In the genomic region with DNA sequence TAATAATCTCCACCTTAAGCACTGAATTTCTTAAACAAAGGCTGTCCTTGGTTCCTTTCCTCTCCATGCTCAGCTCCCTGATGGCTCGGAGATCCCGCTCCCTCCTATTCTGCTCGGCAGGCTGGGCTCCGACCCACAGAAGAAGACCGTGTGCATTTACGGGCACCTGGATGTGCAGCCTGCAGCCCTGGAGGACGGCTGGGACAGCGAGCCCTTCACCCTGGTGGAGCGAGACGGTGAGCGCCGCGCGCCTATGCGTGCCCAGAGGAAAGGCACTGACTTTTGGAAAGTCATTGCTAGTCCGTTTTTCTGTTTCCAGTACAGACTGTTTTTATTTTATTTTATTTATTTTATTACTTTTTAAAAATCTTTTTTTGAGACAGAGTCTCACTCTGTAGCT, we compare ENCODE assay signal across 23 cellular contexts. TPM values are rescaled to one million over a fixed set of nuclear protein-coding genes. Genes with fewer than 3 reads are reported as not detected.
"Had no signal": no experiment of that assay in that cellular context is flagged by ENCODE, and none has a peak within 500 bp of the region (broad histone marks: within the 10 kb centered on the region; RNA-seq: fewer than 3 reads in every experiment).

No MANE protein-coding gene starts in this region.

- FAIRE-seq: endometrium, small intestine, TTC549 had no signal

- H3K4me3 ChIP-seq: body of pancreas, prostate gland, right atrium auricular region, thoracic aorta had no signal

- H3K27me3 ChIP-seq: body of pancreas, right atrium auricular region had no signal

- H3K27ac ChIP-seq: prostate gland, right atrium auricular region, thoracic aorta had no signal

- ATAC-seq: activated CD4-positive, alpha-beta T cell treated with anti-CD3 and anti-CD28 coated beads for 36 hours; activated CD8-positive, alpha-beta T cell treated with anti-CD3 and anti-CD28 coated beads for 36 hours; body of pancreas; left ventricle myocardium superior; stimulated activated effector memory CD8-positive, alpha-beta T cell treated with anti-CD3 and anti-CD28 coated beads, Interleukin-12 subunit alpha, Interleukin-12 subunit beta, amount 100 ng/mL, for 72 hours had no signal

- H3K4me1 ChIP-seq: prostate gland, right atrium auricular region had no signal

- H3K9me3 ChIP-seq: body of pancreas, prostate gland, right atrium auricular region, thoracic aorta had no signal

- DNase-seq: activated CD4-positive, alpha-beta T cell treated with anti-CD3 and anti-CD28 coated beads for 36 hours; activated CD8-positive, alpha-beta T cell treated with anti-CD3 and anti-CD28 coated beads for 36 hours; activated gamma-delta T cell treated with Interleukin-2 at 50 U/mL for 16 hours; erythroblast; foreskin melanocyte; glutamatergic neuron; left ventricle myocardium superior; small intestine; stimulated activated CD4-positive, alpha-beta T cell treated with anti-CD3 and anti-CD28 coated beads, Interleukin-4, amount 100 ng/mL, for 24 hours; SW 1271; T-helper 2 cell had no signal

RNA-seq across cellular contexts. Expression of gene CNDP1, which starts 28.5 kb away (rescaled TPM):
- total RNA-seq: activated CD4-positive, alpha-beta T cell treated with anti-CD3 and anti-CD28 coated beads for 36 hours; activated CD8-positive, alpha-beta T cell treated with anti-CD3 and anti-CD28 coated beads for 36 hours; cardiac septum; kidney epithelial cell; left ventricle myocardium superior; mononuclear cell; osteocyte; prostate gland; right atrium auricular region; thoracic aorta had no signal

RNA-seq across cellular contexts. Expression of gene DIPK1C, which starts 48.7 kb away (rescaled TPM):
- total RNA-seq: activated CD4-positive, alpha-beta T cell treated with anti-CD3 and anti-CD28 coated beads for 36 hours; activated CD8-positive, alpha-beta T cell treated with anti-CD3 and anti-CD28 coated beads for 36 hours; body of pancreas; kidney epithelial cell; mononuclear cell; osteocyte; thoracic aorta; ureter had no signal
